1 cellular context compared by ENCODE assay signal in the genomic region with DNA sequence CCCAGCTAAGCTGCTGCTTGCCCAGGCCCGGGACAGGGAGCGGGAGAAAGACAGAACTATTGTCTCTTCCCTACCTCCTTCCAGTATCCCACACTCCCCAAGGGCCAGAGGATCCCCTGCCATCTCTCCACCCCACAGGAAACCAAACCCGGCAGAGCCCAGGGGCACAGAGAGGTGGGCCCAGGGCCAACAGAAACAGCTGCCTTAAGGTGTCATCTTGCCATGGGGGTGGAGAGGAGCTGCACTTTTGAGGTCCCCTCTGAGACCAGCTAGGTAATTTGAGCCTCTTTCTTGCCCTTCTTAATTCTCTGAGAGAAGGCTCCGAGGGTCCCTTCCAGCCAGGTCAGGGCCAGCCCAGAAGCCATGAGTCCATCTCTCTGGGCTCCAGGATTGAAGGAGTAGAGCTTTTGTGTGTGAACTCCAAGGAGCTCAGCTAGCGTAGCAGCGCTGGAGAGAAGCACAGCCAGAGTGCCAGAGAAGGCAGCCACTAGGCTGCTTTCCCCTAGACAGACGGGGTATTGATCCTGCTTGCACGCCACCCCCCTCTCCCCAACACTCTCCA.
TF ChIP-seq lines count a peak whose summit lies in the region.

No MANE protein-coding gene starts in this region.

TF ChIP-seq in WTC11, 78 proteins besides CTCF, POLR2A, EP300 and RAD21 (continued from another document):
- TF ChIP-seq, protein P1, sequence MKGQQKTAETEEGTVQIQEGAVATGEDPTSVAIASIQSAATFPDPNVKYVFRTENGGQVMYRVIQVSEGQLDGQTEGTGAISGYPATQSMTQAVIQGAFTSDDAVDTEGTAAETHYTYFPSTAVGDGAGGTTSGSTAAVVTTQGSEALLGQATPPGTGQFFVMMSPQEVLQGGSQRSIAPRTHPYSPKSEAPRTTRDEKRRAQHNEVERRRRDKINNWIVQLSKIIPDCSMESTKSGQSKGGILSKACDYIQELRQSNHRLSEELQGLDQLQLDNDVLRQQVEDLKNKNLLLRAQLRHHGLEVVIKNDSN (CRISPR knock-in tag; IDR thresholded peaks at IDR 0.05): no peak
- TF ChIP-seq MYBL2 (CRISPR knock-in tag; IDR thresholded peaks at IDR 0.05) (no peak), TEAD4 (CRISPR knock-in tag; IDR thresholded peaks at IDR 0.05) (no peak), NR3C1 (CRISPR knock-in tag; conservative IDR thresholded peaks at IDR 0.05; ENCODE audit: low read depth) (no peak), OVOL2 (CRISPR knock-in tag; IDR thresholded peaks at IDR 0.05; ENCODE audit: borderline replicate concordance) (no peak), NFYB (CRISPR knock-in tag; conservative IDR thresholded peaks at IDR 0.05; ENCODE audit: low read depth) (no peak), MXD4 (CRISPR knock-in tag; IDR thresholded peaks at IDR 0.05; ENCODE audit: borderline replicate concordance) (no peak), CREB1 (CRISPR knock-in tag; IDR thresholded peaks at IDR 0.05) (no peak), ZNF671 (CRISPR knock-in tag; IDR thresholded peaks at IDR 0.05) (no peak), ZNF232 (CRISPR knock-in tag; IDR thresholded peaks at IDR 0.05) (no peak)
- TF ChIP-seq, protein P2, sequence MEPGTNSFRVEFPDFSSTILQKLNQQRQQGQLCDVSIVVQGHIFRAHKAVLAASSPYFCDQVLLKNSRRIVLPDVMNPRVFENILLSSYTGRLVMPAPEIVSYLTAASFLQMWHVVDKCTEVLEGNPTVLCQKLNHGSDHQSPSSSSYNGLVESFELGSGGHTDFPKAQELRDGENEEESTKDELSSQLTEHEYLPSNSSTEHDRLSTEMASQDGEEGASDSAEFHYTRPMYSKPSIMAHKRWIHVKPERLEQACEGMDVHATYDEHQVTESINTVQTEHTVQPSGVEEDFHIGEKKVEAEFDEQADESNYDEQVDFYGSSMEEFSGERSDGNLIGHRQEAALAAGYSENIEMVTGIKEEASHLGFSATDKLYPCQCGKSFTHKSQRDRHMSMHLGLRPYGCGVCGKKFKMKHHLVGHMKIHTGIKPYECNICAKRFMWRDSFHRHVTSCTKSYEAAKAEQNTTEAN (CRISPR knock-in tag; IDR thresholded peaks at IDR 0.05): no peak
- TF ChIP-seq, protein P3, sequence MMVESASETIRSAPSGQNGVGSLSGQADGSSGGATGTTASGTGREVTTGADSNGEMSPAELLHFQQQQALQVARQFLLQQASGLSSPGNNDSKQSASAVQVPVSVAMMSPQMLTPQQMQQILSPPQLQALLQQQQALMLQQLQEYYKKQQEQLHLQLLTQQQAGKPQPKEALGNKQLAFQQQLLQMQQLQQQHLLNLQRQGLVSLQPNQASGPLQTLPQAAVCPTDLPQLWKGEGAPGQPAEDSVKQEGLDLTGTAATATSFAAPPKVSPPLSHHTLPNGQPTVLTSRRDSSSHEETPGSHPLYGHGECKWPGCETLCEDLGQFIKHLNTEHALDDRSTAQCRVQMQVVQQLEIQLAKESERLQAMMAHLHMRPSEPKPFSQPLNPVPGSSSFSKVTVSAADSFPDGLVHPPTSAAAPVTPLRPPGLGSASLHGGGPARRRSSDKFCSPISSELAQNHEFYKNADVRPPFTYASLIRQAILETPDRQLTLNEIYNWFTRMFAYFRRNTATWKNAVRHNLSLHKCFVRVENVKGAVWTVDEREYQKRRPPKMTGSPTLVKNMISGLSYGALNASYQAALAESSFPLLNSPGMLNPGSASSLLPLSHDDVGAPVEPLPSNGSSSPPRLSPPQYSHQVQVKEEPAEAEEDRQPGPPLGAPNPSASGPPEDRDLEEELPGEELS (CRISPR knock-in tag; IDR thresholded peaks at IDR 0.05): no peak
